Comparison of ENCODE assay signal across 14 cellular contexts in the genomic region with DNA sequence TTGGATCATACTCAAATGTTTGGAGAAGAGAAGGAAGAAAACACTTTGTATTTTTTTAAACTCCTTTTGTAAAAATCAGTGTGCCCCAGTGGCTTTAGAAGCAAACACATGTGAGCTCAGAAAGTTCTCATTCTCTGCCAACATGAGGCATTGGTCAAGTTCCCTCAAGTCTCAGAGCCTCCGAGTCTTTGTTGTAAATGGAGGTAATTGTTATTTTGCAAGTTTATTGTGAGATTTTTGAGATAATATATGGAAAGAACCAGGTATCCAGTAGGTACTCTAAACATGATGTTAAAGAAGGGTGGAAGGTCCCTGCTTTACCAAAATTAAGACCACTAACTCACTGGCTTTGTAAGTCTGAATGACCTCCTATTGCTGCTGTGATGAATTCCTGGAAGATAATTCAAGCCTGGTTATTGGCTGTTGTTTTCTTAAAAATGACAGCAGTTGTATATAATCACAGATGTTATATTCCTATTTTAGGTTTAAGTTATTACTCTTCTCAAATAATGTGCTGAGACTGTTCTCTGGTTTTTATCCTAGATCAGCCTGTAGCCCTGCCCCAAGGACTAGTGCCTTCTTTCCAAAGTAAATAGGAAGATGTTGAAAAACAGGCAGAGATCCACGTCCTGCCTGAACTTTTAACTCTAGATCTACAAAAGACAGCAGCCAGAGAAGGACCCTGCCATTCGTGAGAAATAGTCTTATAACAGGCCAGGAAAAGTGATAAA. TPM values are rescaled to one million over a fixed set of nuclear protein-coding genes. Genes with fewer than 3 reads are reported as not detected.
A peak's percentile ranks its signal among the peaks of the same experiment; 100 is the strongest.
DNase-seq lines count a peak whose midpoint lies in the region; ATAC-seq and TF ChIP-seq lines count a peak whose summit lies in the region.
"Had no signal": no experiment of that assay in that cellular context is flagged by ENCODE, and none has a peak within 500 bp of the region (broad histone marks: within the 10 kb centered on the region; RNA-seq: fewer than 3 reads in every experiment).

No MANE protein-coding gene starts in this region.

- H3K9me3 ChIP-seq in esophagus squamous epithelium, result no peaks in the 10 kb centered on the region
- no peaks in the 10 kb centered on the region for H3K9me3 ChIP-seq in prostate gland
- H3K9me3 ChIP-seq in upper lobe of right lung, result no peaks in the 10 kb centered on the region
- H3K9me3 ChIP-seq: BE2C had no signal

- H3K4me3 ChIP-seq in esophagus squamous epithelium, result peak overlapping the region; percentile 65 to 78 (median 72)
- H3K4me3 ChIP-seq in prostate gland, result peak overlapping the region; percentile 39 to 45
- H3K4me3 ChIP-seq in upper lobe of right lung, result peak overlapping the region; percentile 64
- H3K4me3 ChIP-seq: smooth muscle cell had no signal

- intact Hi-C loops in esophagus squamous epithelium (cut with DNase I) (no loop called here), prostate gland (cut with DNase I) (loop anchor here (10.0 kb wide), 1 partner anchor 78 kb away; no protein-coding TSS in a partner anchor), upper lobe of right lung (cut with DNase I) (no loop called here)

- no peak for DNase-seq in esophagus squamous epithelium (lab: John Stamatoyannopoulos, UW)
- DNase-seq in prostate gland (ENCODE audit: low spot score), result no peak
- no peak for DNase-seq in upper lobe of right lung
- DNase-seq in germinal center (ENCODE audit: low spot score), result no peak
- no peak for DNase-seq in activated CD4-positive, alpha-beta T cell treated with anti-CD3 and anti-CD28 coated beads for 48 hours
- DNase-seq: BE2C; brain microvascular endothelial cell; effector memory CD4-positive, alpha-beta T cell had no signal

- no peak for TF ChIP-seq POLR2A in esophagus squamous epithelium (IDR thresholded peaks at IDR 0.05)
- no peak for TF ChIP-seq POLR2A in prostate gland (IDR thresholded peaks at IDR 0.05)

- TF ChIP-seq CTCF in esophagus squamous epithelium (IDR thresholded peaks at IDR 0.05), result peak in 2 of 6 experiments; percentile 4 to 11
- TF ChIP-seq CTCF in prostate gland (IDR thresholded peaks at IDR 0.05), result no peak
- no peak for TF ChIP-seq CTCF in upper lobe of right lung (IDR thresholded peaks at IDR 0.05)

- H3K27ac ChIP-seq in angular gyrus (ENCODE audit: low read depth, low read length), result peak overlapping the region; percentile 46
- H3K27ac ChIP-seq in esophagus squamous epithelium, result peak overlapping the region; percentile 91 to 95 (median 93)
- H3K27ac ChIP-seq in prostate gland, result peak overlapping the region; percentile 78 to 80
- peak overlapping the region; percentile 78 for H3K27ac ChIP-seq in upper lobe of right lung
- H3K27ac ChIP-seq: brain microvascular endothelial cell had no signal

- 9 to 14% methylated on average over 3 of the region's 3 CpGs for WGBS in esophagus squamous epithelium, 2 donors
- WGBS in prostate gland, result 12% methylated on average over 3 of the region's 3 CpGs

- H3K36me3 ChIP-seq in esophagus squamous epithelium, result peaks cover 0 to 22% (median 0%) of the 10 kb centered on the region in 3 donors
- no peaks in the 10 kb centered on the region for H3K36me3 ChIP-seq in prostate gland
- H3K36me3 ChIP-seq in upper lobe of right lung, result no peaks in the 10 kb centered on the region
- H3K36me3 ChIP-seq: BE2C, brain microvascular endothelial cell had no signal

- H3K4me1 ChIP-seq in esophagus squamous epithelium, result peaks cover 16 to 87% (median 23%) of the 10 kb centered on the region in 3 donors
- no peaks in the 10 kb centered on the region for H3K4me1 ChIP-seq in prostate gland (replicated peaks)
- H3K4me1 ChIP-seq in upper lobe of right lung, result peaks cover 15% of the 10 kb centered on the region
- H3K4me1 ChIP-seq: BE2C had no signal

- H3K27me3 ChIP-seq in esophagus squamous epithelium, result peaks cover 0 to 7% (median 0%) of the 10 kb centered on the region in 4 donors
- H3K27me3 ChIP-seq in prostate gland (replicated peaks; ENCODE audit: insufficient read depth), result no peaks in the 10 kb centered on the region
- H3K27me3 ChIP-seq in upper lobe of right lung, result peaks cover 27% of the 10 kb centered on the region

- ATAC-seq in upper lobe of right lung (no peak), HG03457 (IDR thresholded peaks at IDR 0.05; ENCODE audit: unreplicated experiment) (no peak)
- ATAC-seq: activated CD4-positive, CD25-positive, alpha-beta regulatory T cell treated with anti-CD3 and anti-CD28 coated beads, Interleukin-2, amount 50 U/mL, for 24 hours; stimulated activated memory B cell treated with anti-CD40 and anti-IgM and Interleukin-4, amounts not matched to agents 10 μg/mL and 1 μg/mL and 100 μg/mL, for 72 hours had no signal

RNA-seq across cellular contexts. Expression of gene HLF, which starts 2.4 kb away (rescaled TPM):
- total RNA-seq in esophagus squamous epithelium (10 to 100 TPM in 3 of 4 donors, 1 to 10 TPM in 1; 7.7 to 55.1 (median 22.8) TPM), prostate gland (10 to 100 TPM; 26.5 to 34.9 TPM), upper lobe of right lung (31.8 TPM)
- total RNA-seq: glomerular endothelial cell, smooth muscle cell had no signal
